In genomic region chr18:2982452-2983172, GRCh38 we compare ENCODE assay signal across 9 cellular contexts. TPM values are rescaled to one million over a fixed set of nuclear protein-coding genes. Genes with fewer than 3 reads are reported as not detected.
DNase-seq lines count a peak whose midpoint lies in the region; ATAC-seq and TF ChIP-seq lines count a peak whose summit lies in the region.
"Had no signal": no experiment of that assay in that cellular context is flagged by ENCODE, and none has a peak within 500 bp of the region (broad histone marks: within the 10 kb centered on the region; RNA-seq: fewer than 3 reads in every experiment).

No MANE protein-coding gene starts in this region.

- H2BK15ac ChIP-seq in mesenchymal stem cell (ENCODE audit: low read depth, poor library complexity, severe bottlenecking), result no peak overlapping the region
- no peak overlapping the region for H2BK15ac ChIP-seq in H9 (ENCODE audit: low read depth, low read length)

- intact Hi-C loops in left ventricle myocardium inferior (cut with micrococcal nuclease) (no loop called here), cardiac septum (cut with DNase I) (loop anchor here (5.0 kb wide), 1 partner anchor 50 kb away; no protein-coding TSS in a partner anchor), vagina (cut with DNase I) (no loop called here)

- H3K4me2 ChIP-seq in mesenchymal stem cell (ENCODE audit: low read length, poor library complexity, severe bottlenecking) (peak overlapping the region; percentile 25), H9 (ENCODE audit: insufficient read depth, insufficient read length, low read length) (no peak overlapping the region)

- peak overlapping the region; percentile 43 for H3K27ac ChIP-seq in left ventricle myocardium inferior (replicated peaks)
- peak overlapping the region; percentile 63 for H3K27ac ChIP-seq in mesenchymal stem cell (ENCODE audit: low read length, poor library complexity, severe bottlenecking)
- peak overlapping the region; percentile 78 for H3K27ac ChIP-seq in vagina
- H3K27ac ChIP-seq in H9 (ENCODE audit: insufficient read length, low read depth, low read length), result no peak overlapping the region
- H3K27ac ChIP-seq: cardiac muscle cell had no signal

- H2BK12ac ChIP-seq in mesenchymal stem cell (ENCODE audit: low read length in 2 of 2) (peak overlapping the region; percentile 55 to 83), H9 (ENCODE audit: insufficient read length, low read depth, low read length) (no peak overlapping the region)

- H2AFZ ChIP-seq in mesenchymal stem cell (ENCODE audit: low read depth, low read length), result no peak overlapping the region
- no peak overlapping the region for H2AFZ ChIP-seq in H9 (ENCODE audit: low read length)

- TF ChIP-seq CTCF in left ventricle myocardium inferior (IDR thresholded peaks at IDR 0.05; ENCODE audit: borderline replicate concordance) (no peak), vagina (IDR thresholded peaks at IDR 0.05) (no peak), H9 (conservative IDR thresholded peaks at IDR 0.05) (no peak; the same call in 2 of the 3 replicates)

- no peak for ATAC-seq in HG02678 (IDR thresholded peaks at IDR 0.05; ENCODE audit: unreplicated experiment)

- H3K27me3 Mint-ChIP-seq in activated naive CD8-positive, alpha-beta T cell treated with anti-CD3 and anti-CD28 coated beads for 36 hours, result no peaks in the 10 kb centered on the region
- no peaks in the 10 kb centered on the region for H3K27me3 Mint-ChIP-seq in H9 (ENCODE audit: low read depth)

- H3K36me3 ChIP-seq in left ventricle myocardium inferior (no peaks in the 10 kb centered on the region), mesenchymal stem cell (ENCODE audit: control insufficient read depth in 1 of 2, insufficient read depth in 2 of 2, low read depth in 1 of 2, low read length in 2 of 2) (no peaks in the 10 kb centered on the region), vagina (no peaks in the 10 kb centered on the region)
- H3K36me3 ChIP-seq: cardiac muscle cell had no signal

- peaks cover 59% of the 10 kb centered on the region for H3K4me1 ChIP-seq in left ventricle myocardium inferior
- H3K4me1 ChIP-seq in mesenchymal stem cell (ENCODE audit: control insufficient read depth, insufficient read depth, low read depth, low read length), result peaks cover 26% of the 10 kb centered on the region
- H3K4me1 ChIP-seq in vagina, result peaks cover 57% of the 10 kb centered on the region
- H3K4me1 ChIP-seq in H9 (ENCODE audit: insufficient read depth, low read length), result peaks cover 4% of the 10 kb centered on the region; the same call in 1 of the 2 replicates

- no peaks in the 10 kb centered on the region for H3K23me2 ChIP-seq in H9 (ENCODE audit: insufficient read length, low read depth, low read length, poor library complexity, severe bottlenecking)

- TF ChIP-seq POLR2A in vagina (IDR thresholded peaks at IDR 0.05), result no peak

- H3T11ph ChIP-seq in H9 (ENCODE audit: low read length), result no peak overlapping the region

- H3K4ac ChIP-seq in mesenchymal stem cell (ENCODE audit: low read depth in 1 of 2, low read length in 2 of 2) (no peak overlapping the region), H9 (ENCODE audit: low read depth, low read length) (no peak overlapping the region)

- no peak overlapping the region for H4K5ac ChIP-seq in H9 (ENCODE audit: insufficient read length, low read depth, low read length)

- no peaks in the 10 kb centered on the region for H3K9me3 Mint-ChIP-seq in activated naive CD8-positive, alpha-beta T cell treated with anti-CD3 and anti-CD28 coated beads for 36 hours
- H3K9me3 Mint-ChIP-seq in H9, result no peaks in the 10 kb centered on the region

- H3K4me3 Mint-ChIP-seq in activated naive CD8-positive, alpha-beta T cell treated with anti-CD3 and anti-CD28 coated beads for 36 hours, result peak overlapping the region; percentile 79
- no peak overlapping the region; a peak in 1 of 5 replicates for H3K4me3 Mint-ChIP-seq in H9

- no peaks in the 10 kb centered on the region for H3K9me3 ChIP-seq in left ventricle myocardium inferior (replicated peaks)
- H3K9me3 ChIP-seq in mesenchymal stem cell (ENCODE audit: control insufficient read depth, low read length), result no peaks in the 10 kb centered on the region
- no peaks in the 10 kb centered on the region for H3K9me3 ChIP-seq in vagina
- no peaks in the 10 kb centered on the region for H3K9me3 ChIP-seq in H9 (ENCODE audit: control insufficient read depth, low read depth, low read length)

- H3K4me1 Mint-ChIP-seq in activated naive CD8-positive, alpha-beta T cell treated with anti-CD3 and anti-CD28 coated beads for 36 hours, result peaks cover 75% of the 10 kb centered on the region
- peaks cover 36 to 41% of the 10 kb centered on the region in 2 experiments for H3K4me1 Mint-ChIP-seq in H9

- no peak overlapping the region for H3K56ac ChIP-seq in H9 (ENCODE audit: insufficient read length, low read depth, low read length)

- H3K18ac ChIP-seq in mesenchymal stem cell (ENCODE audit: low read depth in 1 of 2, low read length in 2 of 2) (peak overlapping the region; percentile 89 to 90), H9 (ENCODE audit: insufficient read length, low read depth, low read length) (no peak overlapping the region)

- H2BK120ac ChIP-seq in mesenchymal stem cell (ENCODE audit: low read depth, low read length) (peak overlapping the region; percentile 91), H9 (ENCODE audit: low read depth, low read length, poor library complexity, severe bottlenecking) (no peak overlapping the region)

- no peaks in the 10 kb centered on the region for H3K27me3 ChIP-seq in left ventricle myocardium inferior (ENCODE audit: low read depth)
- H3K27me3 ChIP-seq in mesenchymal stem cell (ENCODE audit: control insufficient read depth in 1 of 2, insufficient read depth in 1 of 2, low read length in 2 of 2), result no peaks in the 10 kb centered on the region
- no peaks in the 10 kb centered on the region for H3K27me3 ChIP-seq in vagina
- H3K27me3 ChIP-seq in H9 (ENCODE audit: insufficient read depth, low read length), result no peaks in the 10 kb centered on the region
- H3K27me3 ChIP-seq: cardiac muscle cell had no signal

- H2BK20ac ChIP-seq in H9 (ENCODE audit: low read depth, low read length, poor library complexity, severe bottlenecking), result no peak overlapping the region

- H3K14ac ChIP-seq in mesenchymal stem cell (ENCODE audit: low read length in 2 of 2), result no peak overlapping the region
- H3K14ac ChIP-seq in H9 (ENCODE audit: insufficient read depth, low read length), result no peak overlapping the region

- H4K20me1 ChIP-seq in H9 (ENCODE audit: control insufficient read depth, insufficient read depth, insufficient read length), result peaks cover 4% of the 10 kb centered on the region

- no CpG with 5 or more reads among the region's 1 CpG for WGBS in mesenchymal stem cell
- no CpG with 5 or more reads among the region's 1 CpG for WGBS in H9 (ENCODE audit: extremely low coverage, insufficient read length, low lambda C conversion rate)

- H3K79me1 ChIP-seq in mesenchymal stem cell (replicated peaks; ENCODE audit: low read length, poor library complexity, severe bottlenecking) (peaks cover 10% of the 10 kb centered on the region), H9 (ENCODE audit: insufficient read depth, low read depth, low read length, poor library complexity, severe bottlenecking) (no peaks in the 10 kb centered on the region)

- peak overlapping the region; percentile 88 for H3K27ac Mint-ChIP-seq in activated naive CD8-positive, alpha-beta T cell treated with anti-CD3 and anti-CD28 coated beads for 36 hours
- peak overlapping the region in 1 of 3 experiments; percentile 42; a peak in 3 of 7 replicates for H3K27ac Mint-ChIP-seq in H9

- peaks cover 30% of the 10 kb centered on the region for H3K36me3 Mint-ChIP-seq in activated naive CD8-positive, alpha-beta T cell treated with anti-CD3 and anti-CD28 coated beads for 36 hours
- H3K36me3 Mint-ChIP-seq in H9 (ENCODE audit: insufficient read depth in 1 of 3, low read depth in 3 of 3), result peaks cover 2 to 17% (median 3%) of the 10 kb centered on the region in 3 experiments; a peak in 5 of 7 replicates

- H3K9ac ChIP-seq in mesenchymal stem cell (ENCODE audit: low read length) (peak overlapping the region; percentile 31), H9 (ENCODE audit: extremely low read depth, insufficient read length, low read length) (no peak overlapping the region)

- DNase-seq in left ventricle myocardium inferior (no peak), cardiac septum (ENCODE audit: low spot score) (no peak), mesenchymal stem cell (peak; percentile 75), vagina (ENCODE audit: extremely low spot score in 2 of 2) (no peak), H9 (no peak), NCI-H524 (lab: John Stamatoyannopoulos, UW) (no peak)
- DNase-seq in activated naive CD8-positive, alpha-beta T cell treated with anti-CD3 and anti-CD28 coated beads for 36 hours, result no peak

- H4K91ac ChIP-seq in mesenchymal stem cell (ENCODE audit: low read length) (peak overlapping the region; percentile 97), H9 (ENCODE audit: insufficient read length, low read depth, low read length) (no peak overlapping the region)

- H2BK5ac ChIP-seq in mesenchymal stem cell (ENCODE audit: low read depth, low read length, poor library complexity, severe bottlenecking) (no peak overlapping the region), H9 (ENCODE audit: insufficient read length, low read length) (no peak overlapping the region)

- peaks cover 6% of the 10 kb centered on the region; the same call in 1 of the 2 replicates for H3K79me2 ChIP-seq in H9 (ENCODE audit: insufficient read depth, low read length)

- H3K4me3 ChIP-seq in left ventricle myocardium inferior (peak overlapping the region; percentile 21), mesenchymal stem cell (ENCODE audit: insufficient read depth in 1 of 2, low read depth in 1 of 2, low read length in 2 of 2) (no peak overlapping the region), vagina (no peak overlapping the region)
- H3K4me3 ChIP-seq: cardiac muscle cell had no signal

- H2AK5ac ChIP-seq in mesenchymal stem cell (ENCODE audit: low read length, severe bottlenecking) (no peak overlapping the region), H9 (ENCODE audit: insufficient read length, low read length) (no peak overlapping the region)

- H3K23ac ChIP-seq in mesenchymal stem cell (ENCODE audit: low read length in 2 of 2), result no peak overlapping the region
- no peak overlapping the region for H3K23ac ChIP-seq in H9 (ENCODE audit: insufficient read length, low read depth, low read length)

- peak overlapping the region; percentile 87 for H4K8ac ChIP-seq in mesenchymal stem cell (ENCODE audit: low read length)
- no peak overlapping the region for H4K8ac ChIP-seq in H9 (replicated peaks; ENCODE audit: insufficient read length, low read depth, low read length)

RNA-seq across cellular contexts. Expression of gene LPIN2, which starts 30.3 kb away (rescaled TPM):
- total RNA-seq in left ventricle myocardium inferior (8.2 TPM), cardiac septum (9.3 TPM), vagina (19.4 TPM), H9 (2021) (9.2 and 9.9 TPM in 2 replicates)
- 10 to 100 TPM; 56.1 to 61.5 TPM for total RNA-seq in activated naive CD8-positive, alpha-beta T cell treated with anti-CD3 and anti-CD28 coated beads for 36 hours
- 28.4 TPM for polyA plus RNA-seq in mesenchymal stem cell (2013, experiment 1 of 2)
- 28.0 TPM for polyA plus RNA-seq in mesenchymal stem cell (2013, experiment 2 of 2)
